In the genomic region with DNA sequence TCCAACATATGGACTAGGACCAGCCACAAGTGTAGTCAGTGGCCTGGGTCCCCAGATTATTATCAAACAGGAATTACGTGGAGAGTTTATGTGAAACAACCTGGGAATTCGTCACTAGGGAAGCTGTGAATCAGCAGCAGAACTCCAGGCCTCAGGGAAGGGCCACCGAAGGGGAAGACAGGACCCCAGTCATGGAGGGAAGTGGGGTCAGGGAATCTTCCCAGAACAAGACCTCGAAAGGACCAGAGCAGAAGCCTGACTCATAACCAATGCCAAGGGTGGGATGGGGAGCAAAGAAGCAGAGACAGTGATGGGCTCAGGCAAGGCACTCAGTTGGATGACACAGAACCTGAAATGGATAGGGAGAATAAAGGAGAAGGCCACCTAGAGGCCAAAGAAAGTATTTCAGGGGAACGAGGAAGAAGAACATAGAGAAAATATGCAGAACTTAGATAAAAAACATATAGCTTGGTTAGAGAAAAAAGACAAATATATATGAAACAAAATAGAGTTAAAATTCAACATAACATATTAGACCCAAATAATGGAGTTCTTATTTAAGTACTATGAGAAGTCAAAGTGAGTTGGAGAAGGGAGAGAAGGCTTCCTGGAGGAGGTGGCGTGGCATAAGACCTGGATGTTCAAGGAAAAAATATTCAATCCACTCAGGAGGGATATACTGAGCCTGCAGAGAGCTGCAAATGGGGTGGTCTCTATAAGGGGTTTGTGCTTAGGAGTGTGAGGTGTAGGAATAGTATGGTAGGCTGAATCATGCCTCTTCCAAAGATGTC, we compare ENCODE assay signal across 10 cellular contexts.
DNase-seq lines count a peak whose midpoint lies in the region; ATAC-seq and TF ChIP-seq lines count a peak whose summit lies in the region.
"Had no signal": no experiment of that assay in that cellular context is flagged by ENCODE, and none has a peak within 500 bp of the region (broad histone marks: within the 10 kb centered on the region; RNA-seq: fewer than 3 reads in every experiment).

No MANE protein-coding gene starts in this region.

- H2BK120ac ChIP-seq in mesendoderm (ENCODE audit: low read depth, low read length) = no peak overlapping the region

- no peak overlapping the region for H4K8ac ChIP-seq in mesendoderm (ENCODE audit: low read depth, low read length)

- ATAC-seq in HG02885 (IDR thresholded peaks at IDR 0.05; ENCODE audit: poor library complexity, unreplicated experiment) = peak; percentile 62
- ATAC-seq in activated CD4-positive, CD25-positive, alpha-beta regulatory T cell treated with anti-CD3 and anti-CD28 coated beads, Interleukin-2, amount 50 U/mL, for 24 hours = no peak

- no peak overlapping the region for H2BK5ac ChIP-seq in mesendoderm (ENCODE audit: low read length)

- no peak overlapping the region for H3K9ac ChIP-seq in mesendoderm (ENCODE audit: low read length)
- H3K9ac ChIP-seq: BLaER1 had no signal

- H3K36me3 ChIP-seq in mesendoderm (ENCODE audit: control insufficient read depth, insufficient read depth, low read length) = no peaks in the 10 kb centered on the region
- H3K36me3 ChIP-seq: BLaER1 had no signal

- no peak overlapping the region for H3K23ac ChIP-seq in mesendoderm (ENCODE audit: low read length)

- H3K4me3 ChIP-seq in WI38 (ENCODE audit: low read depth, low read length) = no peak overlapping the region
- H3K4me3 ChIP-seq in mesendoderm (ENCODE audit: low read length) = no peak overlapping the region
- H3K4me3 ChIP-seq: BLaER1, skin epidermis had no signal

- no peak overlapping the region for H2BK15ac ChIP-seq in mesendoderm (replicated peaks; ENCODE audit: low read depth)

- H3K79me2 ChIP-seq in mesendoderm (ENCODE audit: control insufficient read depth, insufficient read depth, low read length) = no peaks in the 10 kb centered on the region

- no peaks in the 10 kb centered on the region for H3K79me1 ChIP-seq in mesendoderm (ENCODE audit: low read length)

- no peak overlapping the region for H3K18ac ChIP-seq in mesendoderm (ENCODE audit: low read length)

- H3K4me2 ChIP-seq in mesendoderm (ENCODE audit: low read length) = no peak overlapping the region
- H3K4me2 ChIP-seq: BLaER1 had no signal

- no peak overlapping the region for H2AK5ac ChIP-seq in mesendoderm (ENCODE audit: low read length)

- no peak overlapping the region for H3K4ac ChIP-seq in mesendoderm (ENCODE audit: low read depth, low read length)

- no peak overlapping the region for H3K27ac ChIP-seq in mesendoderm (ENCODE audit: low read depth, low read length)
- H3K27ac ChIP-seq: BLaER1, skin epidermis had no signal

- H3K27me3 ChIP-seq in mesendoderm (ENCODE audit: insufficient read depth, low read length, poor library complexity) = peaks cover 2% of the 10 kb centered on the region
- H3K27me3 ChIP-seq: BLaER1 had no signal

- no CpG with 5 or more reads among the region's 6 CpGs for WGBS in mesendoderm (ENCODE audit: extremely low coverage, insufficient coverage, low lambda C conversion rate)

- DNase-seq in NCI-H146 treated with DMSO at 0.1 percent for 48 hours (lab: John Stamatoyannopoulos, UW; ENCODE audit: unreplicated experiment) (peak; percentile 0), NCI-H146 (lab: John Stamatoyannopoulos, UW) (no peak), mesendoderm (peak; percentile 53), AG08396 (ENCODE audit: low spot score) (no peak), NCI-H2107 treated with DMSO at 0.1 percent for 48 hours (lab: John Stamatoyannopoulos, UW; ENCODE audit: unreplicated experiment) (no peak)

- no peaks in the 10 kb centered on the region for H3K4me1 ChIP-seq in mesendoderm (ENCODE audit: control insufficient read depth, low read depth, low read length)
- H3K4me1 ChIP-seq: BLaER1 had no signal

- no peak overlapping the region for H3K56ac ChIP-seq in mesendoderm (ENCODE audit: low read length)

- no peak overlapping the region for H4K5ac ChIP-seq in mesendoderm (ENCODE audit: low read length)

- TF ChIP-seq CTCF in WI38 (IDR thresholded peaks at IDR 0.05; ENCODE audit: low read depth, low read length) = peak; percentile 20; the same call in 1 of the 2 replicates

Comparison
In these comparisons a context has a peak if more than half of its experiments do, and no peak if none do; other contexts are left out.
1. DNase-seq: peak in NCI-H146 treated with DMSO at 0.1 percent for 48 hours (single experiment) and mesendoderm (single experiment); none in NCI-H146 (single experiment), AG08396 (single experiment) and NCI-H2107 treated with DMSO at 0.1 percent for 48 hours (single experiment).